In genomic region chr6:22239261-22239660, GRCh38 we compare ENCODE assay signal across 1 cellular context.
TF ChIP-seq lines count a peak whose summit lies in the region.

No MANE protein-coding gene starts in this region.

TF ChIP-seq in IMR-90, 13 proteins besides CTCF, POLR2A, EP300 and RAD21 (continued from another document):
- TF ChIP-seq, protein P1, sequence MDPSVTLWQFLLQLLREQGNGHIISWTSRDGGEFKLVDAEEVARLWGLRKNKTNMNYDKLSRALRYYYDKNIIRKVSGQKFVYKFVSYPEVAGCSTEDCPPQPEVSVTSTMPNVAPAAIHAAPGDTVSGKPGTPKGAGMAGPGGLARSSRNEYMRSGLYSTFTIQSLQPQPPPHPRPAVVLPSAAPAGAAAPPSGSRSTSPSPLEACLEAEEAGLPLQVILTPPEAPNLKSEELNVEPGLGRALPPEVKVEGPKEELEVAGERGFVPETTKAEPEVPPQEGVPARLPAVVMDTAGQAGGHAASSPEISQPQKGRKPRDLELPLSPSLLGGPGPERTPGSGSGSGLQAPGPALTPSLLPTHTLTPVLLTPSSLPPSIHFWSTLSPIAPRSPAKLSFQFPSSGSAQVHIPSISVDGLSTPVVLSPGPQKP (IDR thresholded peaks at IDR 0.05; ENCODE audit: borderline replicate concordance, low read depth, low read length): no peak
- TF ChIP-seq, protein P2, sequence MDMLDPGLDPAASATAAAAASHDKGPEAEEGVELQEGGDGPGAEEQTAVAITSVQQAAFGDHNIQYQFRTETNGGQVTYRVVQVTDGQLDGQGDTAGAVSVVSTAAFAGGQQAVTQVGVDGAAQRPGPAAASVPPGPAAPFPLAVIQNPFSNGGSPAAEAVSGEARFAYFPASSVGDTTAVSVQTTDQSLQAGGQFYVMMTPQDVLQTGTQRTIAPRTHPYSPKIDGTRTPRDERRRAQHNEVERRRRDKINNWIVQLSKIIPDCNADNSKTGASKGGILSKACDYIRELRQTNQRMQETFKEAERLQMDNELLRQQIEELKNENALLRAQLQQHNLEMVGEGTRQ (IDR thresholded peaks at IDR 0.05; ENCODE audit: low read depth, low read length): no peak
